Comparison of ENCODE assay signal across 1 cellular context in the genomic region with DNA sequence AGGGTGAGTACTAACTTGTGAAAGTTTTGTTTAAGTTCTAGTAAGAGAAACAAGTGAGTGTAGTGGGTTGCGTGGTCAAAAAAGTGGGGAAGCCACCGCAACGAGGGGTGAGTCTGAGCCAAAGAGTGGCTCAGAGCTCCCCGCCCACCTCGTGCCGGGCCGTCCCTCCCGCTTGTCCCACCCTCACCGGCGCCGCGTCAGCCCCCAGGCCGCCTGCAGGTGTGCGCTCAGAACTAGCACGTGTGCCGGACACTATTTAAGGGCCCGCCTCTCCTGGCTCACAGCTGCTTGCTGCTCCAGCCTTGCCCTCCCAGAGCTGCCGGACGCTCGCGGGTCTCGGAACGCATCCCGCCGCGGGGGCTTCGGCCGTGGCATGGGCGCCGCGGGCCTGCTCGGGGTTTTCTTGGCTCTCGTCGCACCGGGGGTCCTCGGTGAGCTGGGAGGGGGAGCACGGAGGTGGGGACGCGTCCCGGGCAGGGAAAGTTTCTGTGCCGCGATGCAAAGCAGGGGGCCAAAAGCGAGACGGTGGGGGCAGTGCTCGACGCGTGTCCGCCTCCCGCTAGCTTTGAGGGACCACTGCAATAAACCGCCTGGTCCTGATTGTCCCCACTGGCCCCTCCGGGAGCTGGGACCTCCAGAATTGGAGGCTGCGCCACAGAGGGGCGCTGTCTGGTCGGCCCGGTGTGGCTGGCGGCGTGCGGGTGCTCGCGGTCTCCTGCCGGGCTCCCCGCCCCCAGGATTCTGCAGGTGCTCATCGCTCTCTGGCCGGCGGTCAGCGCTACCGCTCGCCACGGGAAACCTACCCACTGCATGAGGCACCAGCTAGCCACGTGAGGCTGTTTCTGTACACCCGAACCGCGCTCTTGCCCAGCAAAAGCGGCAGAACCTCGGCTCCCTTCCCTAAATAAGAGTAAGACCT.
TF ChIP-seq lines count a peak whose summit lies in the region.

CR2 (plus strand) TSS at position 283 of the 919 bp plus-strand sequence; CDS start at position 374, 91 bp downstream.

TF ChIP-seq in endothelial cell of umbilical vein, 7 proteins besides CTCF, POLR2A, EP300 and RAD21:
- TF ChIP-seq GATA2 (IDR thresholded peaks at IDR 0.05; ENCODE audit: insufficient read depth, insufficient read length, low read depth, low read length) (no peak), MYC (IDR thresholded peaks at IDR 0.05; ENCODE audit: low read depth, low read length) (no peak), FOS (IDR thresholded peaks at IDR 0.05; ENCODE audit: borderline replicate concordance, insufficient read depth, low read length) (no peak), POLR2AphosphoS5 (IDR thresholded peaks at IDR 0.05; ENCODE audit: insufficient read depth, low read depth, low read length) (no peak), EZH2 (IDR thresholded peaks at IDR 0.05; ENCODE audit: borderline replicate concordance, low read depth, low read length, severe bottlenecking) (peak; percentile 98), MAX (IDR thresholded peaks at IDR 0.05; ENCODE audit: insufficient read depth, insufficient read length) (no peak)
